In the genomic region with DNA sequence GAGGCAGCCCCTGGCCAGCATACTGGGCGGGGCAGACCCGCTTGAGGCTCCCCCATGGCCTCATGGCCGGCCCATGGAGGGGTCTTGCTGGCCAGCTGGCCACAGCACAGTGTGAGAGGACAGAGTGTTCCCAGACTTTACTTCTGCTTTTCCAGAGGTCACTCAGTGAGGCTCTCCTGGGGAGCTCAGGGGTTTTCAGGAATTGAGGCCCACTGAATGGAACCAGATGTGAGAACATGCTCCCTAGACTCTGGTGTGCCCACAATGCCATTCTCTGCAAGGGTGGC, we compare ENCODE assay signal across 17 cellular contexts. TPM values are rescaled to one million over a fixed set of nuclear protein-coding genes. Genes with fewer than 3 reads are reported as not detected.
A peak's percentile ranks its signal among the peaks of the same experiment; 100 is the strongest.
DNase-seq lines count a peak whose midpoint lies in the region; ATAC-seq, FAIRE-seq and TF ChIP-seq lines count a peak whose summit lies in the region.
"Had no signal": no experiment of that assay in that cellular context is flagged by ENCODE, and none has a peak within 500 bp of the region (broad histone marks: within the 10 kb centered on the region; RNA-seq: fewer than 3 reads in every experiment).

No MANE protein-coding gene starts in this region.

- TF ChIP-seq CTCF in colonic mucosa (IDR thresholded peaks at IDR 0.05): no peak
- no peak for TF ChIP-seq CTCF in kidney (IDR thresholded peaks at IDR 0.05; ENCODE audit: borderline replicate concordance, extremely low read depth, insufficient read depth)
- no peak for TF ChIP-seq CTCF in psoas muscle (IDR thresholded peaks at IDR 0.05)
- no peak for TF ChIP-seq CTCF in vagina (IDR thresholded peaks at IDR 0.05)
- no peak for TF ChIP-seq CTCF in WERI-Rb-1 (IDR thresholded peaks at IDR 0.05; ENCODE audit: low read depth, low read length)

- DNase-seq in colonic mucosa: no peak
- no peak for DNase-seq in kidney
- DNase-seq in psoas muscle: peak; percentile 46 to 77
- DNase-seq in vagina (ENCODE audit: extremely low spot score in 2 of 2): no peak
- no peak for DNase-seq in WERI-Rb-1
- DNase-seq in H54 (ENCODE audit: insufficient read length, low spot score): no peak
- DNase-seq: activated CD4-positive, alpha-beta T cell treated with anti-CD3 and anti-CD28 coated beads, Interleukin-2, amount 10 ng/mL, durations not matched to agents 24 days and 14 days; CD8-positive, alpha-beta T cell; GF-D8; Karpas-422; T-helper 17 cell had no signal

- TF ChIP-seq POLR2A in vagina (IDR thresholded peaks at IDR 0.05) (no peak), H54 (IDR thresholded peaks at IDR 0.05; ENCODE audit: low read depth, low read length) (no peak)

- H3K4me1 ChIP-seq in colonic mucosa (peaks cover 43% of the 10 kb centered on the region), kidney (ENCODE audit: control insufficient read depth in 1 of 2, insufficient read depth in 1 of 2, low read depth in 1 of 2, low read length in 2 of 2) (peaks cover 67 to 68% of the 10 kb centered on the region in 2 donors), psoas muscle (peaks cover 98% of the 10 kb centered on the region), vagina (peaks cover 96% of the 10 kb centered on the region)

- no peak overlapping the region for H3K4me3 ChIP-seq in colonic mucosa
- no peak overlapping the region for H3K4me3 ChIP-seq in kidney (ENCODE audit: low read length in 2 of 2)
- no peak overlapping the region for H3K4me3 ChIP-seq in psoas muscle
- H3K4me3 ChIP-seq in vagina: no peak overlapping the region
- no peak overlapping the region for H3K4me3 ChIP-seq in WERI-Rb-1 (ENCODE audit: low read depth, low read length)

- intact Hi-C loops in colonic mucosa (cut with DNase I) (no loop called here), kidney (cut with DNase I) (no loop called here), psoas muscle (cut with DNase I) (loop anchor here in 1 of 2 donors (5.0 kb wide), 2 partner anchors 92 to 188 kb away; no protein-coding TSS in a partner anchor), vagina (cut with DNase I) (no loop called here)

- H3K27me3 ChIP-seq in colonic mucosa (no peaks in the 10 kb centered on the region), psoas muscle (ENCODE audit: insufficient read depth in 3 of 3, low read length in 2 of 3) (no peaks in the 10 kb centered on the region), vagina (no peaks in the 10 kb centered on the region), WERI-Rb-1 (ENCODE audit: insufficient read depth, low read depth, severe bottlenecking) (no peaks in the 10 kb centered on the region)

- H3K27ac ChIP-seq in colonic mucosa (peak overlapping the region; percentile 92), kidney (ENCODE audit: low read depth in 2 of 2, low read length in 2 of 2) (peak overlapping the region; percentile 79 to 91), psoas muscle (peak overlapping the region; percentile 44), vagina (peak overlapping the region; percentile 81), WERI-Rb-1 (no peak overlapping the region)

- H3K9me3 ChIP-seq in colonic mucosa (no peaks in the 10 kb centered on the region), kidney (ENCODE audit: control insufficient read depth in 1 of 2, low read length in 2 of 2) (no peaks in the 10 kb centered on the region), psoas muscle (no peaks in the 10 kb centered on the region), vagina (no peaks in the 10 kb centered on the region), WERI-Rb-1 (ENCODE audit: severe bottlenecking) (no peaks in the 10 kb centered on the region)

- peak in 1 of 4 donors; percentile 13 for ATAC-seq in psoas muscle
- ATAC-seq in HG03159 (IDR thresholded peaks at IDR 0.05; ENCODE audit: unreplicated experiment): no peak
- ATAC-seq: CD8-positive, alpha-beta T cell; T-helper 17 cell had no signal

- H3K9ac ChIP-seq in colonic mucosa (ENCODE audit: low read depth in 2 of 2, low read length in 2 of 2) (peak overlapping the region; percentile 78 to 91), kidney (ENCODE audit: low read length in 2 of 2) (peak overlapping the region in 1 of 2 donors; percentile 60)

- H3K36me3 ChIP-seq in colonic mucosa: no peaks in the 10 kb centered on the region
- H3K36me3 ChIP-seq in kidney (ENCODE audit: control insufficient read depth in 1 of 2, insufficient read depth in 2 of 2, low read length in 2 of 2): no peaks in the 10 kb centered on the region
- H3K36me3 ChIP-seq in psoas muscle (ENCODE audit: insufficient read depth in 1 of 2, low read depth in 1 of 2): peaks cover 0 to 5% of the 10 kb centered on the region in 2 donors
- no peaks in the 10 kb centered on the region for H3K36me3 ChIP-seq in vagina
- no peaks in the 10 kb centered on the region; the same call in 1 of the 2 replicates for H3K36me3 ChIP-seq in WERI-Rb-1

- WGBS in psoas muscle, 3 donors: 33 to 50% (median 40%) methylated on average over 2 to 3 of the region's 3 CpGs

- no peak for FAIRE-seq in kidney (lab: Jason Lieb, UNC)
- FAIRE-seq in H54 (lab: Jason Lieb, UNC): no peak
- FAIRE-seq: GM18507 had no signal

RNA-seq across cellular contexts. Expression of gene ATP6V0D1, which starts 21.2 kb away (rescaled TPM):
- total RNA-seq in colonic mucosa (100 to 1,000 TPM; 194 to 195 TPM), kidney (100 TPM), psoas muscle (100 to 1,000 TPM in 1 of 4 donors, 10 to 100 TPM in 3; 81.2 to 104 (median 87.3) TPM), vagina (110 TPM)
- polyA plus RNA-seq in kidney (ENCODE audit: insufficient read depth, low read depth, low replicate concordance) (208 TPM), psoas muscle (10 to 100 TPM; 60.2 to 92.4 (median 62.8) TPM)

RNA-seq across cellular contexts. Expression of gene AGRP, which starts 23.5 kb away (rescaled TPM):
- not detected for total RNA-seq in colonic mucosa
- not detected for total RNA-seq in kidney
- polyA plus RNA-seq in kidney (ENCODE audit: insufficient read depth, low read depth, low replicate concordance): 2.7 TPM
- not detected for total RNA-seq in psoas muscle
- not detected for polyA plus RNA-seq in psoas muscle
- not detected for total RNA-seq in vagina
- total RNA-seq: activated CD4-positive, alpha-beta T cell treated with anti-CD3 and anti-CD28 coated beads, Interleukin-2, amount 10 ng/mL, durations not matched to agents 24 days and 14 days; activated T-helper 1 cell treated with anti-CD3 and anti-CD28 coated beads, Interleukin-12 subunit alpha, Interleukin-12 subunit beta, Interleukin-2, Interleukin-4 antibody, amounts not matched to agents 30 ng/mL and 10 ng/mL and 1 ng/mL, durations not matched to agents 14 hours and 24 hours and 36 hours; CD8-positive, alpha-beta T cell; lower leg skin; omental fat pad; RPMI7951; T-helper 17 cell had no signal

RNA-seq across cellular contexts. Expression of gene HSD11B2, which starts 28.9 kb away (rescaled TPM):
- total RNA-seq in colonic mucosa (100 to 1,000 TPM; 348 to 378 TPM), kidney (139 TPM), psoas muscle (under 1 TPM; 0.16 to 0.71 (median 0.39) TPM), vagina (30.2 TPM)
- polyA plus RNA-seq in kidney (ENCODE audit: insufficient read depth, low read depth, low replicate concordance) (1,022 TPM), psoas muscle (under 1 TPM; 0.11 to 0.35 (median 0.17) TPM)
- total RNA-seq: CD8-positive, alpha-beta T cell; RPMI7951; T-helper 17 cell had no signal

RNA-seq across cellular contexts. Expression of gene ZDHHC1, which starts 43.5 kb away (rescaled TPM):
- 1 to 10 TPM; 7.9 to 8.7 TPM for total RNA-seq in colonic mucosa
- total RNA-seq in kidney: 23.6 TPM
- 14.6 TPM for polyA plus RNA-seq in kidney (ENCODE audit: insufficient read depth, low read depth, low replicate concordance)
- 10 to 100 TPM in 1 of 4 donors, 1 to 10 TPM in 3; 5.8 to 11.0 (median 6.9) TPM for total RNA-seq in psoas muscle
- 1 to 10 TPM; 1.7 to 5.0 (median 2.9) TPM for polyA plus RNA-seq in psoas muscle
- total RNA-seq in vagina: 22.3 TPM
- total RNA-seq: CD8-positive, alpha-beta T cell had no signal

Comparison
In these comparisons a context has a peak if more than half of its experiments do, and no peak if none do; other contexts are left out.
1. DNase-seq: peak in psoas muscle (2 of 2); none in colonic mucosa (single experiment), kidney (single experiment), vagina (0 of 2), WERI-Rb-1 (single experiment) and H54 (single experiment).
2. RNA of gene HSD11B2, which starts 28.9 kb away (total RNA-seq): 348 to 378 TPM in colonic mucosa, 139 TPM in kidney (single experiment) and 30.2 TPM in vagina (single experiment); 0.16 to 0.71 TPM in psoas muscle; every median in the first group is over 10 times any median in the second.